ENCODE assay signal across 20 cellular contexts in the genomic region with DNA sequence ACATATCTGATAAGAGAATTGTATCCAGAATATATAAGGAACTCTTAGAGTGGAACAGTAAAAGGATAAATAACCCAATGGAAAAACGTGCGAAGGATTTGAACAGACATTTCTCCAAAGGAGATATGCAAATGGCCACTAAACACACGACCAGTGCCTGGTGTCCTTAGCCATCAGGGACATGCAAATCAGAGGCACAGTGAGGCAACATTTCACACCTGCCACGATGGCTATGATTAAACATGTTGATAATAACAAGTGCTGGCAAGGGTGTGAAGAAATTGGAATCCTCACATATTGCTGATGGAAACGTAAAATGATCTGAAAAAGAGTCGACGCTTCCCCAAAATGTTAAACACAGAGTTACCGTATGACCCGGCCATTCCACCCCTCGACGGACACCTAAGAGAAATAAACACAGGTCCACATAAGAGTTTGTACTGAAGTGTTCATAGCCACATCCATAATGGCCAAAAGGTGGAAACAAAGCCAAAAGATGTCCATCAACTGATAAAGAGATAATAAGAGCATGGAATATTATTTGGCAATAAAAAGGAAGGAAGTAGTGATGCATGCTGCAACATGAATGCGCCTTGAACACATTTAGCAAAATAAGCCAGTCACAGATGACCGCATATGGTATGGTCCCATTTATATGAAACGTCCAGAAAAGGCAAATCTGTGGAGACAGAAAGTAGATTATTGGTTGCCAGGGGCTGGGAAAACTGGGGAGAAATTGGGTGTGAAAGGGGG. TPM values are rescaled to one million over a fixed set of nuclear protein-coding genes. Genes with fewer than 3 reads are reported as not detected.
DNase-seq lines count a peak whose midpoint lies in the region; ATAC-seq and TF ChIP-seq lines count a peak whose summit lies in the region.
"Had no signal": no experiment of that assay in that cellular context is flagged by ENCODE, and none has a peak within 500 bp of the region (broad histone marks: within the 10 kb centered on the region; RNA-seq: fewer than 3 reads in every experiment).

No MANE protein-coding gene starts in this region.

- no peak overlapping the region for H3K9ac ChIP-seq in Karpas-422 (ENCODE audit: low read length)
- H3K9ac ChIP-seq: BLaER1 had no signal

- no peak overlapping the region for H3K4me3 Mint-ChIP-seq in CD14-positive monocyte
- no peak overlapping the region for H3K4me3 Mint-ChIP-seq in activated naive CD8-positive, alpha-beta T cell treated with anti-CD3 and anti-CD28 coated beads, Interleukin-2, amount 50 U/mL, for 24 hours
- H3K4me3 Mint-ChIP-seq: CD8-positive, alpha-beta T cell; H9 had no signal

- H3K4me3 ChIP-seq in Karpas-422 (ENCODE audit: low read length) = no peak overlapping the region
- no peak overlapping the region for H3K4me3 ChIP-seq in osteoblast (ENCODE audit: insufficient read depth, low read length)
- H3K4me3 ChIP-seq: BLaER1, GM12878 had no signal

- H2AFZ ChIP-seq in Karpas-422 (ENCODE audit: low read length) (no peak overlapping the region), osteoblast (ENCODE audit: low read length) (no peak overlapping the region)

- TF ChIP-seq CTCF in CD14-positive monocyte (IDR thresholded peaks at IDR 0.05) (no peak), osteoblast (IDR thresholded peaks at IDR 0.05; ENCODE audit: extremely low read depth, low read depth, low read length) (no peak)

- no peaks in the 10 kb centered on the region for H3K9me2 ChIP-seq in Karpas-422 (replicated peaks; ENCODE audit: insufficient read depth, low read length)

- H3K27ac ChIP-seq in Karpas-422 (ENCODE audit: low read length) (no peak overlapping the region), osteoblast (ENCODE audit: low read depth, low read length) (no peak overlapping the region)
- H3K27ac ChIP-seq: BLaER1 had no signal

- H3K9me3 ChIP-seq in Karpas-422 (ENCODE audit: low read length) = no peaks in the 10 kb centered on the region
- H3K9me3 ChIP-seq in osteoblast (ENCODE audit: low read depth, low read length) = no peaks in the 10 kb centered on the region

- H3K4me2 ChIP-seq in Karpas-422 (ENCODE audit: low read depth, low read length, poor library complexity, severe bottlenecking) (no peak overlapping the region), osteoblast (ENCODE audit: insufficient read depth, low read length) (no peak overlapping the region)
- H3K4me2 ChIP-seq: BLaER1 had no signal

- peaks cover 39 to 64% (median 39%) of the 10 kb centered on the region in 3 donors for H3K27me3 Mint-ChIP-seq in CD14-positive monocyte (ENCODE audit: low read depth in 3 of 3)
- peaks cover 33% of the 10 kb centered on the region for H3K27me3 Mint-ChIP-seq in activated naive CD8-positive, alpha-beta T cell treated with anti-CD3 and anti-CD28 coated beads, Interleukin-2, amount 50 U/mL, for 24 hours

- DNase-seq in CD14-positive monocyte (ENCODE audit: low spot score) = peak; percentile 7
- peak; percentile 65 for DNase-seq in Karpas-422
- DNase-seq in activated naive CD8-positive, alpha-beta T cell treated with anti-CD3 and anti-CD28 coated beads, Interleukin-2, amount 50 U/mL, for 24 hours = no peak
- peak; percentile 30 for DNase-seq in osteoblast (ENCODE audit: insufficient read length, low spot score, missing footprints)
- no peak for DNase-seq in activated naive CD4-positive, alpha-beta T cell treated with Interleukin-2 at 50 U/mL for 16 hours
- DNase-seq in activated CD8-positive, alpha-beta memory T cell treated with anti-CD3 and anti-CD28 coated beads for 24 hours = no peak
- DNase-seq: 8988T; CD8-positive, alpha-beta T cell; COR-L47; DMS 273 treated with DMSO at 0.1 percent for 48 hours; DMS53; DND-41; EL; H9; IMR-90 had no signal

- no peaks in the 10 kb centered on the region for H3K36me3 ChIP-seq in Karpas-422 (ENCODE audit: insufficient read depth, low read length)
- H3K36me3 ChIP-seq in osteoblast (ENCODE audit: insufficient read depth, low read length) = no peaks in the 10 kb centered on the region
- H3K36me3 ChIP-seq: BLaER1 had no signal

- intact Hi-C loops in CD14-positive monocyte (cut with micrococcal nuclease) = loop anchor here in 1 of 2 donors (10.0 kb wide), 1 partner anchor 75 kb away; no protein-coding TSS in a partner anchor

- H4K20me1 ChIP-seq in Karpas-422 (ENCODE audit: insufficient read depth, low read depth, low read length) (no peaks in the 10 kb centered on the region), osteoblast (ENCODE audit: insufficient read depth, low read length) (no peaks in the 10 kb centered on the region)
- H4K20me1 ChIP-seq: BLaER1 had no signal

- peaks cover 0 to 15% (median 9%) of the 10 kb centered on the region in 7 donors for H3K9me3 Mint-ChIP-seq in CD14-positive monocyte
- H3K9me3 Mint-ChIP-seq in activated naive CD8-positive, alpha-beta T cell treated with anti-CD3 and anti-CD28 coated beads, Interleukin-2, amount 50 U/mL, for 24 hours = peaks cover 6% of the 10 kb centered on the region

- no peak overlapping the region for H3K27ac Mint-ChIP-seq in CD14-positive monocyte
- peak overlapping the region; percentile 57 for H3K27ac Mint-ChIP-seq in activated naive CD8-positive, alpha-beta T cell treated with anti-CD3 and anti-CD28 coated beads, Interleukin-2, amount 50 U/mL, for 24 hours
- H3K27ac Mint-ChIP-seq: CD8-positive, alpha-beta T cell; H9 had no signal

- H3K27me3 ChIP-seq in Karpas-422 (ENCODE audit: low read length) (no peaks in the 10 kb centered on the region), osteoblast (ENCODE audit: insufficient read depth, low read length) (peaks cover 14% of the 10 kb centered on the region)
- H3K27me3 ChIP-seq: BLaER1 had no signal

- H3K36me3 Mint-ChIP-seq in CD14-positive monocyte = no peaks in the 10 kb centered on the region
- no peaks in the 10 kb centered on the region for H3K36me3 Mint-ChIP-seq in activated naive CD8-positive, alpha-beta T cell treated with anti-CD3 and anti-CD28 coated beads, Interleukin-2, amount 50 U/mL, for 24 hours (ENCODE audit: low read depth)
- H3K36me3 Mint-ChIP-seq: CD8-positive, alpha-beta T cell had no signal

- H3K79me2 ChIP-seq in Karpas-422 (ENCODE audit: low read length) (no peaks in the 10 kb centered on the region), osteoblast (ENCODE audit: insufficient read depth, low read length) (no peaks in the 10 kb centered on the region)

- H3K4me1 ChIP-seq in Karpas-422 (ENCODE audit: low read length) (peaks cover 7% of the 10 kb centered on the region), osteoblast (ENCODE audit: insufficient read depth, low read length) (no peaks in the 10 kb centered on the region)
- H3K4me1 ChIP-seq: BLaER1 had no signal

- H3K4me1 Mint-ChIP-seq in CD14-positive monocyte = peaks cover 1% of the 10 kb centered on the region
- no peaks in the 10 kb centered on the region for H3K4me1 Mint-ChIP-seq in activated naive CD8-positive, alpha-beta T cell treated with anti-CD3 and anti-CD28 coated beads, Interleukin-2, amount 50 U/mL, for 24 hours
- H3K4me1 Mint-ChIP-seq: H9 had no signal

- ATAC-seq in activated naive CD8-positive, alpha-beta T cell treated with anti-CD3 and anti-CD28 coated beads, Interleukin-2, amount 50 U/mL, for 24 hours = no peak
- no peak for ATAC-seq in GM19397 (IDR thresholded peaks at IDR 0.05; ENCODE audit: unreplicated experiment)
- ATAC-seq: CD8-positive, alpha-beta T cell; GM12878 had no signal

RNA-seq across cellular contexts. Expression of gene TMEM121, which starts 6.3 kb away (rescaled TPM):
- polyA plus RNA-seq in CD14-positive monocyte = under 1 TPM in 1 of 2 donors, not detected in 1; 0.11 TPM
- 0.18 TPM in 1 of 2 replicates, not detected in the other for total RNA-seq in Karpas-422 (2014; rRNA removed; shearing (Covaris generic); ENCODE audit: low replicate concordance)
- total RNA-seq in osteoblast = 1.8 and 2.7 TPM in 2 replicates
- total RNA-seq: H1 had no signal

RNA-seq across cellular contexts. Expression of gene TEDC1, which starts 29.1 kb away (rescaled TPM):
- 1 to 10 TPM; 7.8 to 9.0 TPM for polyA plus RNA-seq in CD14-positive monocyte
- total RNA-seq in Karpas-422 (2014; rRNA removed; shearing (Covaris generic); ENCODE audit: low replicate concordance) = 9.8 and 35.6 TPM in 2 replicates
- total RNA-seq in osteoblast = 3.2 and 5.1 TPM in 2 replicates

RNA-seq across cellular contexts. Expression of gene CRIP1, which starts 33.4 kb away (rescaled TPM):
- 1,000 to 10,000 TPM; 1,032 to 2,084 TPM for polyA plus RNA-seq in CD14-positive monocyte
- 140 and 285 TPM in 2 replicates for total RNA-seq in Karpas-422 (2014; rRNA removed; shearing (Covaris generic); ENCODE audit: low replicate concordance)
- 5.0 and 8.7 TPM in 2 replicates for total RNA-seq in osteoblast
- total RNA-seq: G401, IMR-90 had no signal

RNA-seq across cellular contexts. Expression of gene CRIP2, which starts 45.5 kb away (rescaled TPM):
- polyA plus RNA-seq in CD14-positive monocyte = 1 to 10 TPM; 2.1 to 3.3 TPM
- total RNA-seq in Karpas-422 (2014; rRNA removed; shearing (Covaris generic); ENCODE audit: low replicate concordance) = 0.45 TPM in 1 of 2 replicates, not detected in the other
- total RNA-seq in osteoblast = 31.5 and 43.8 TPM in 2 replicates

Comparison
In these comparisons a context has a peak if more than half of its experiments do, and no peak if none do; other contexts are left out.
1. DNase-seq: peak in CD14-positive monocyte (single experiment), Karpas-422 (single experiment) and osteoblast (single experiment); none in activated naive CD8-positive, alpha-beta T cell treated with anti-CD3 and anti-CD28 coated beads, Interleukin-2, amount 50 U/mL, for 24 hours (single experiment), activated naive CD4-positive, alpha-beta T cell treated with Interleukin-2 at 50 U/mL for 16 hours (single experiment) and activated CD8-positive, alpha-beta memory T cell treated with anti-CD3 and anti-CD28 coated beads for 24 hours (single experiment).
2. RNA of gene CRIP1, which starts 33.4 kb away (total RNA-seq): 140 to 285 TPM in Karpas-422; 5.0 to 8.7 TPM in osteoblast; every median in the first group is over 10 times any median in the second.